In the genomic region with DNA sequence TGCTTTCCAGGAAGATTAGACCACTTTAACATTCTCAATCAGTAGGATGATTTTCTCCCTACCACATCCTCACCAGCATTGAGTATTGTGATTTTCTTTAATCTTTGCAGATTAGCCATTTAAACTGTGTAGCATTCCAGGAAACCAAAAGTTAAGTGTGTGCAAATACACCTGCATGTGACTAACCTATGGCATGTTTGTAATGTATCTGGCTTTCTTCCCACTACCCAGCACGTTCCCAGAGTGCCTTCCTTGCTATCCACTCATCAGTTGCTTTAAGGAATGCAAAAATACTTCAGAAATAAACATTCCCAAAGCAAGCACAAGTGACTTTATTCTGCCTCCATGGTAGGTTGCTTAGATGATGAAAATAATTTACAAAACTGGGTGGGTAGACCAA, we compare ENCODE assay signal across 2 cellular contexts.
TF ChIP-seq lines count a peak whose summit lies in the region.

No MANE protein-coding gene starts in this region.

TF ChIP-seq in IMR-90, 13 proteins besides CTCF, POLR2A, EP300 and RAD21:
- TF ChIP-seq SMC3 (IDR thresholded peaks at IDR 0.05; ENCODE audit: low read depth, low read length), result no peak
- TF ChIP-seq MAFK (IDR thresholded peaks at IDR 0.05; ENCODE audit: low read depth, low read length), result no peak
- no peak for TF ChIP-seq MAZ (IDR thresholded peaks at IDR 0.05; ENCODE audit: borderline replicate concordance, low read depth, low read length)
- TF ChIP-seq NFE2L2 (IDR thresholded peaks at IDR 0.05; ENCODE audit: low read depth, low read length), result no peak
- no peak for TF ChIP-seq RCOR1 (IDR thresholded peaks at IDR 0.05; ENCODE audit: insufficient replicate concordance, low read length)
- no peak for TF ChIP-seq FOS (IDR thresholded peaks at IDR 0.05; ENCODE audit: low read depth, low read length)
- peak; percentile 52; the same call in 1 of the 2 replicates for TF ChIP-seq USF2 (IDR thresholded peaks at IDR 0.05; ENCODE audit: low read depth, low read length)
- peak; percentile 94 for TF ChIP-seq BHLHE40 (IDR thresholded peaks at IDR 0.05; ENCODE audit: low read depth, low read length)

TF ChIP-seq in K562, 482 proteins besides CTCF, POLR2A, EP300 and RAD21:
- TF ChIP-seq PCBP1 (IDR thresholded peaks at IDR 0.05; ENCODE audit: low read depth, low read length, poor library complexity, severe bottlenecking) (no peak), NFRKB (IDR thresholded peaks at IDR 0.05; ENCODE audit: low read depth) (no peak)
- TF ChIP-seq, protein P1, sequence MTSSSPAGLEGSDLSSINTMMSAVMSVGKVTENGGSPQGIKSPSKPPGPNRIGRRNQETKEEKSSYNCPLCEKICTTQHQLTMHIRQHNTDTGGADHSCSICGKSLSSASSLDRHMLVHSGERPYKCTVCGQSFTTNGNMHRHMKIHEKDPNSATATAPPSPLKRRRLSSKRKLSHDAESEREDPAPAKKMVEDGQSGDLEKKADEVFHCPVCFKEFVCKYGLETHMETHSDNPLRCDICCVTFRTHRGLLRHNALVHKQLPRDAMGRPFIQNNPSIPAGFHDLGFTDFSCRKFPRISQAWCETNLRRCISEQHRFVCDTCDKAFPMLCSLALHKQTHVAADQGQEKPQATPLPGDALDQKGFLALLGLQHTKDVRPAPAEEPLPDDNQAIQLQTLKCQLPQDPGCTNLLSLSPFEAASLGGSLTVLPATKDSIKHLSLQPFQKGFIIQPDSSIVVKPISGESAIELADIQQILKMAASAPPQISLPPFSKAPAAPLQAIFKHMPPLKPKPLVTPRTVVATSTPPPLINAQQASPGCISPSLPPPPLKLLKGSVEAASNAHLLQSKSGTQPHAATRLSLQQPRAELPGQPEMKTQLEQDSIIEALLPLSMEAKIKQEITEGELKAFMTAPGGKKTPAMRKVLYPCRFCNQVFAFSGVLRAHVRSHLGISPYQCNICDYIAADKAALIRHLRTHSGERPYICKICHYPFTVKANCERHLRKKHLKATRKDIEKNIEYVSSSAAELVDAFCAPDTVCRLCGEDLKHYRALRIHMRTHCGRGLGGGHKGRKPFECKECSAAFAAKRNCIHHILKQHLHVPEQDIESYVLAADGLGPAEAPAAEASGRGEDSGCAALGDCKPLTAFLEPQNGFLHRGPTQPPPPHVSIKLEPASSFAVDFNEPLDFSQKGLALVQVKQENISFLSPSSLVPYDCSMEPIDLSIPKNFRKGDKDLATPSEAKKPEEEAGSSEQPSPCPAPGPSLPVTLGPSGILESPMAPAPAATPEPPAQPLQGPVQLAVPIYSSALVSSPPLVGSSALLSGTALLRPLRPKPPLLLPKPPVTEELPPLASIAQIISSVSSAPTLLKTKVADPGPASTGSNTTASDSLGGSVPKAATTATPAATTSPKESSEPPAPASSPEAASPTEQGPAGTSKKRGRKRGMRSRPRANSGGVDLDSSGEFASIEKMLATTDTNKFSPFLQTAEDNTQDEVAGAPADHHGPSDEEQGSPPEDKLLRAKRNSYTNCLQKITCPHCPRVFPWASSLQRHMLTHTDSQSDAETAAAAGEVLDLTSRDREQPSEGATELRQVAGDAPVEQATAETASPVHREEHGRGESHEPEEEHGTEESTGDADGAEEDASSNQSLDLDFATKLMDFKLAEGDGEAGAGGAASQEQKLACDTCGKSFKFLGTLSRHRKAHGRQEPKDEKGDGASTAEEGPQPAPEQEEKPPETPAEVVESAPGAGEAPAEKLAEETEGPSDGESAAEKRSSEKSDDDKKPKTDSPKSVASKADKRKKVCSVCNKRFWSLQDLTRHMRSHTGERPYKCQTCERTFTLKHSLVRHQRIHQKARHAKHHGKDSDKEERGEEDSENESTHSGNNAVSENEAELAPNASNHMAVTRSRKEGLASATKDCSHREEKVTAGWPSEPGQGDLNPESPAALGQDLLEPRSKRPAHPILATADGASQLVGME (CRISPR knock-in tag; IDR thresholded peaks at IDR 0.05), result no peak
